9 cellular contexts compared by ENCODE assay signal in the genomic region with DNA sequence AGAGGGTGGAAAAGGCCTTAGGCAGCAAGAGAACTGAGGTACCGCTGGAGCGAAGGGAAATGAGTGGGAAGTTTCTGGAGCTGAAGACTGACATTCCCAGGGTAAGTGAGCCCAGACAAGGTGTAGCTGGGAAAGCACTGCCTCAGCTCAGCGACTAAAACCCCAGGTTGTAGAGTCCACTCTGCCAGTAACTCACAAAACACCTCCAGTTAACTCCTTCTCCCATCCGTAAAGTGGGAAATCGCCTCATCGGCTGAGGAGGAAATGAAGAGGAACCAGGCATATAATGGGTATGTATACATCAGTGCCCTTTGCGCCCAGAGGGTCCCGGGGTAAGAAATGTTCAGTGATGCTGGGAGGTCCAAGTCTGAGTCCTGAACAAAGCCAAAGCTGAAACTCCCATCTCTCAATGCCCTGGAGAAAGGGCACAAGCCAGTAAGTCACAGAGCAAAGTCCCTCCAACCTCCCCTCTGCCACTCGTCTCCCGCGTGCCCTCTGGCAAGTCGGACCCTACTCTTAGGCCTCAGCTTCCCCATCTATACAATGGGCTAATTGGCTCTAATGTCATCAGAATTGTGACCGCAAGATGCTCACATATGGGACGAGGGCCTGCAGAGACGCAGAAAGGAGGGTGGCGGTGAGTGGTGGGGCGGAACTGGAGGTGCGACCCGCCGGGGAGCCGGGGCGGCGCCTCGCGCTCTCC. TPM values are rescaled to one million over a fixed set of nuclear protein-coding genes. Genes with fewer than 3 reads are reported as not detected.
DNase-seq lines count a peak whose midpoint lies in the region; ATAC-seq, FAIRE-seq and TF ChIP-seq lines count a peak whose summit lies in the region.
"Had no signal": no experiment of that assay in that cellular context is flagged by ENCODE, and none has a peak within 500 bp of the region (broad histone marks: within the 10 kb centered on the region; RNA-seq: fewer than 3 reads in every experiment).

No MANE protein-coding gene starts in this region.

- H3K27ac ChIP-seq in CD4-positive, alpha-beta memory T cell (ENCODE audit: low read depth, low read length): peak overlapping the region; percentile 68
- H3K27ac ChIP-seq in HUES6 (ENCODE audit: low read depth, low read length): no peak overlapping the region; the same call in 1 of the 2 replicates
- H3K27ac ChIP-seq in K562 (ENCODE audit: extremely low read depth, low read depth, low read length): peak overlapping the region; percentile 93
- peak overlapping the region; percentile 98 for H3K27ac ChIP-seq in lower lobe of right lung
- H3K27ac ChIP-seq in upper lobe of right lung: peak overlapping the region; percentile 96

- DNase-seq in CD4-positive, alpha-beta memory T cell: no peak
- DNase-seq in K562 (ENCODE audit: extremely low read depth in 1 of 4, low spot score in 3 of 4) (no peak), lower lobe of right lung (no peak), upper lobe of right lung (no peak), DMS114 treated with DMSO at 0.1 percent for 48 hours (lab: John Stamatoyannopoulos, UW; ENCODE audit: unreplicated experiment) (no peak), GM19238 (ENCODE audit: insufficient read length, low spot score) (no peak), NCI-H1105 treated with DMSO at 0.1 percent for 48 hours (lab: John Stamatoyannopoulos, UW) (no peak)

- CTCF ChIA-PET in CD4-positive, alpha-beta memory T cell (lab: Charles Lee; ENCODE audit: partially characterized antibody): interaction anchor here (0.7 to 1.5 kb wide), 2 partner anchors 191 to 245 kb away, joined by 3 read pairs; no protein-coding TSS in a partner anchor
- CTCF ChIA-PET in K562 (lab: Yijun Ruan, JAX; ENCODE audit: low intra/inter-chr PET ratio): no interaction called here

- H3K4me3 ChIP-seq in CD4-positive, alpha-beta memory T cell (ENCODE audit: low read length in 2 of 2): peak overlapping the region; percentile 69 to 73
- H3K4me3 ChIP-seq in HUES6 (ENCODE audit: low read depth, low read length): peak overlapping the region; percentile 66
- H3K4me3 ChIP-seq in K562: peak overlapping the region; percentile 69
- H3K4me3 ChIP-seq in lower lobe of right lung: peak overlapping the region; percentile 61
- peak overlapping the region; percentile 77 for H3K4me3 ChIP-seq in upper lobe of right lung

- H3K79me2 ChIP-seq in K562 (ENCODE audit: control insufficient read depth, insufficient read depth, low read length): peaks cover 47% of the 10 kb centered on the region

- peak overlapping the region; percentile 89 to 96 (median 93) for H3K27ac Mint-ChIP-seq in CD4-positive, alpha-beta memory T cell

- peaks cover 22 to 51% (median 33%) of the 10 kb centered on the region in 4 donors for H3K4me1 Mint-ChIP-seq in CD4-positive, alpha-beta memory T cell

- H2AFZ ChIP-seq in K562 (ENCODE audit: low read depth, low read length): peak overlapping the region; percentile 91

- intact Hi-C loops in CD4-positive, alpha-beta memory T cell (cut with micrococcal nuclease): loop anchor here (1.0 to 5.0 kb wide), 4 partner anchors 68 to 319 kb away; a partner anchor contains a TSS
- intact Hi-C loops in K562 (cut with micrococcal nuclease): no loop called here
- intact Hi-C loops in lower lobe of right lung (cut with DNase I): no loop called here
- intact Hi-C loops in upper lobe of right lung (cut with DNase I): no loop called here

- H3K4me2 ChIP-seq in K562 (ENCODE audit: insufficient read depth, low read length): peak overlapping the region; percentile 91

- no peak for ATAC-seq in K562
- ATAC-seq in lower lobe of right lung: no peak
- no peak for ATAC-seq in upper lobe of right lung

- TSS peak; percentile 35 for BruUV-seq in K562 (replicated peaks; lab: Mats Ljungman, UMichigan)

- peaks cover 0 to 11% (median under 1%) of the 10 kb centered on the region in 8 donors for H3K9me3 Mint-ChIP-seq in CD4-positive, alpha-beta memory T cell

- H3K9ac ChIP-seq in HUES6 (ENCODE audit: low read length) (peak overlapping the region; percentile 49), K562 (ENCODE audit: insufficient read depth in 1 of 2, low read depth in 2 of 2, low read length in 2 of 2) (peak overlapping the region; percentile 71 to 94)

- FAIRE-seq in K562 (lab: Jason Lieb, UNC): no peak

- TF ChIP-seq RAD21 in K562 (CRISPR knock-in tag; conservative IDR thresholded peaks at IDR 0.05 in 1 of 2, IDR thresholded peaks at IDR 0.05 in 1 of 2): no peak

- WGBS in K562 (ENCODE audit: insufficient coverage, low coverage, missing lambda C conversion rate): 7% methylated on average over 18 of the region's 25 CpGs

- no peaks in the 10 kb centered on the region for H3K27me3 ChIP-seq in CD4-positive, alpha-beta memory T cell (ENCODE audit: insufficient read depth, low read length)
- H3K27me3 ChIP-seq in HUES6 (ENCODE audit: control insufficient read depth, insufficient read depth, low read length) (no peaks in the 10 kb centered on the region), K562 (ENCODE audit: control insufficient read depth in 2 of 2, insufficient read depth in 2 of 2, low read length in 2 of 2) (no peaks in the 10 kb centered on the region), lower lobe of right lung (ENCODE audit: low read depth) (no peaks in the 10 kb centered on the region), upper lobe of right lung (no peaks in the 10 kb centered on the region)

- H3K27me3 Mint-ChIP-seq in CD4-positive, alpha-beta memory T cell: no peaks in the 10 kb centered on the region

- H4K20me1 ChIP-seq in K562 (replicated peaks; ENCODE audit: control insufficient read depth, insufficient read depth, low read length): no peaks in the 10 kb centered on the region

- peak overlapping the region; percentile 73 to 89 (median 84) for H3K4me3 Mint-ChIP-seq in CD4-positive, alpha-beta memory T cell

- no peaks in the 10 kb centered on the region for H3K9me3 ChIP-seq in CD4-positive, alpha-beta memory T cell (ENCODE audit: control insufficient read depth in 1 of 2, low read length in 2 of 2)
- H3K9me3 ChIP-seq in HUES6 (ENCODE audit: control insufficient read depth, insufficient read depth, low read depth, low read length) (no peaks in the 10 kb centered on the region; the same call in 1 of the 2 replicates), K562 (replicated peaks; ENCODE audit: control insufficient read depth, insufficient read depth, low read depth, low read length) (peaks cover 3% of the 10 kb centered on the region; the same call in 1 of the 2 replicates), lower lobe of right lung (no peaks in the 10 kb centered on the region), upper lobe of right lung (no peaks in the 10 kb centered on the region)

- POLR2A ChIA-PET in CD4-positive, alpha-beta memory T cell (lab: Charles Lee; ENCODE audit: partially characterized antibody): interaction anchor here (0.9 to 1.5 kb wide), 10 partner anchors 30 to 255 kb away, joined by 3 to 5 read pairs (median 3); a partner anchor contains a TSS
- POLR2A ChIA-PET in K562 (lab: Yijun Ruan, JAX): interaction anchor here (0.7 to 1.1 kb wide), 3 partner anchors 10 to 115 kb away, joined by 3 to 5 read pairs (median 3); no protein-coding TSS in a partner anchor

- no peak for TF ChIP-seq POLR2A in K562 (conservative IDR thresholded peaks at IDR 0.05)

- in situ Hi-C loops in K562 (cut with MboI): no loop called here

- peaks cover 18% of the 10 kb centered on the region for H3K4me1 ChIP-seq in CD4-positive, alpha-beta memory T cell (ENCODE audit: insufficient read depth, low read length)
- peaks cover 23% of the 10 kb centered on the region for H3K4me1 ChIP-seq in HUES6 (ENCODE audit: control insufficient read depth, insufficient read depth, low read length)
- peaks cover 23 to 36% of the 10 kb centered on the region in 2 experiments for H3K4me1 ChIP-seq in K562 (replicated peaks in 1 of 2; ENCODE audit: control insufficient read depth in 2 of 2, insufficient read depth in 2 of 2, low read length in 2 of 2)
- peaks cover 34% of the 10 kb centered on the region for H3K4me1 ChIP-seq in lower lobe of right lung
- peaks cover 21% of the 10 kb centered on the region for H3K4me1 ChIP-seq in upper lobe of right lung

- H3K9me1 ChIP-seq in K562 (ENCODE audit: control insufficient read depth, insufficient read depth, low read length): no peaks in the 10 kb centered on the region

- H3K36me3 Mint-ChIP-seq in CD4-positive, alpha-beta memory T cell: peaks cover 5 to 7% of the 10 kb centered on the region in 2 donors

- no peak for TF ChIP-seq EP300 in K562 (IDR thresholded peaks at IDR 0.05; ENCODE audit: low read length)

- H3K36me3 ChIP-seq in CD4-positive, alpha-beta memory T cell (ENCODE audit: insufficient read depth, low read length): no peaks in the 10 kb centered on the region
- H3K36me3 ChIP-seq in HUES6 (ENCODE audit: control insufficient read depth, insufficient read depth, low read length): peaks cover 9% of the 10 kb centered on the region; the same call in 1 of the 2 replicates
- peaks cover 21% of the 10 kb centered on the region; the same call in 1 of the 3 replicates for H3K36me3 ChIP-seq in K562 (ENCODE audit: control insufficient read depth, insufficient read depth, low read length)
- H3K36me3 ChIP-seq in lower lobe of right lung: peaks cover 3% of the 10 kb centered on the region
- no peaks in the 10 kb centered on the region for H3K36me3 ChIP-seq in upper lobe of right lung

- TF ChIP-seq CTCF in K562 (IDR thresholded peaks at IDR 0.05 in 2 of 3, conservative IDR thresholded peaks at IDR 0.05 in 1 of 3; ENCODE audit: insufficient read depth in 2 of 3, low read depth in 1 of 3, low read length in 3 of 3) (no peak), lower lobe of right lung (IDR thresholded peaks at IDR 0.05) (no peak), upper lobe of right lung (IDR thresholded peaks at IDR 0.05) (no peak)

RNA-seq across cellular contexts. Expression of a gene that starts 0.6 kb away (rescaled TPM):
- total RNA-seq in CD4-positive, alpha-beta memory T cell: 1 to 10 TPM; 7.3 to 7.9 TPM
- under 1 TPM; 0.25 to 0.93 TPM for polyA plus RNA-seq in CD4-positive, alpha-beta memory T cell
- total RNA-seq in K562 (2011; cell fraction: chromatin; rRNA removed; ENCODE audit: low replicate concordance): 39.7 and 60.4 TPM in 2 replicates
- 29.2 and 34.2 TPM in 2 replicates for total RNA-seq in K562 (2011; cell fraction: nucleolus; rRNA removed)
- total RNA-seq in K562 (2011; cell fraction: nucleoplasm; rRNA removed): 49.8 and 67.2 TPM in 2 replicates
- total RNA-seq in K562 (2014; rRNA removed) (12.4 and 17.3 TPM in 2 replicates), K562 (2014; rRNA removed; fragmentation: Illumina TruSeq; extraction: Trizol) (6.7 and 7.1 TPM in 2 replicates), K562 (2015; rRNA removed; fragmentation: Illumina TruSeq; extraction: Trizol) (10.7 and 10.8 TPM in 2 replicates), K562 (2021) (23.9 and 29.8 TPM in 2 replicates), lower lobe of right lung (39.7 TPM), upper lobe of right lung (30.2 TPM)
- polyA plus RNA-seq in K562 (2011; rRNA removed) (11.5 and 15.1 TPM in 2 replicates), K562 (2014; fragmentation: Illumina TruSeq; extraction: Trizol) (12.8 and 17.1 TPM in 2 replicates), K562 (2014; fragmentation: Nextera tagmentation; extraction: Ambion mirVana) (under 1 TPM; 0.62 to 0.96 TPM), K562 (2014; rRNA removed) (16.4 and 18.2 TPM in 2 replicates)
- 11.9 and 17.4 TPM in 2 replicates for polyA plus RNA-seq in K562 (2011; cell fraction: cytosol; rRNA removed)
- polyA plus RNA-seq in K562 (2011; cell fraction: nucleus; rRNA removed): 21.3 and 30.6 TPM in 2 replicates
- polyA plus RNA-seq in K562 (2012): 15.8 and 22.0 TPM in 2 replicates
- 7.0 and 7.7 TPM in 2 replicates for polyA minus RNA-seq in K562 (2011; rRNA and poly(A)+ RNA removed)
- polyA minus RNA-seq in K562 (2011; cell fraction: cytosol; rRNA and poly(A)+ RNA removed): 8.0 and 9.2 TPM in 2 replicates
- 9.4 and 13.2 TPM in 2 replicates for polyA minus RNA-seq in K562 (2011; cell fraction: nucleus; rRNA and poly(A)+ RNA removed)

RNA-seq across cellular contexts. Expression of a gene that starts 42.7 kb away (rescaled TPM):
- total RNA-seq in CD4-positive, alpha-beta memory T cell: not detected
- polyA plus RNA-seq in CD4-positive, alpha-beta memory T cell: not detected
- not detected in 2 replicates for total RNA-seq in K562 (2011; cell fraction: chromatin; rRNA removed; ENCODE audit: low replicate concordance)
- total RNA-seq in K562 (2011; cell fraction: nucleolus; rRNA removed): not detected in 2 replicates
- not detected in 2 replicates for total RNA-seq in K562 (2011; cell fraction: nucleoplasm; rRNA removed)
- total RNA-seq in K562 (2014; rRNA removed): 0.18 TPM in 1 of 2 replicates, not detected in the other
- 0.15 TPM in 1 of 2 replicates, not detected in the other for total RNA-seq in K562 (2014; rRNA removed; fragmentation: Illumina TruSeq; extraction: Trizol)
- total RNA-seq in K562 (2015; rRNA removed; fragmentation: Illumina TruSeq; extraction: Trizol): not detected in 2 replicates
- total RNA-seq in K562 (2021): 0.18 and 0.51 TPM in 2 replicates
- not detected in 2 replicates for polyA plus RNA-seq in K562 (2011; rRNA removed)
- polyA plus RNA-seq in K562 (2011; cell fraction: cytosol; rRNA removed): not detected in 2 replicates
- polyA plus RNA-seq in K562 (2011; cell fraction: nucleus; rRNA removed): 0.26 TPM in 1 of 2 replicates, not detected in the other
- not detected in 2 replicates for polyA plus RNA-seq in K562 (2012)
- not detected in 2 replicates for polyA plus RNA-seq in K562 (2014; fragmentation: Illumina TruSeq; extraction: Trizol)
- not detected for polyA plus RNA-seq in K562 (2014; fragmentation: Nextera tagmentation; extraction: Ambion mirVana)
- polyA plus RNA-seq in K562 (2014; rRNA removed): not detected in 2 replicates
- not detected in 2 replicates for polyA minus RNA-seq in K562 (2011; rRNA and poly(A)+ RNA removed)
- not detected in 2 replicates for polyA minus RNA-seq in K562 (2011; cell fraction: cytosol; rRNA and poly(A)+ RNA removed)
- not detected in 2 replicates for polyA minus RNA-seq in K562 (2011; cell fraction: nucleus; rRNA and poly(A)+ RNA removed)
- 1.3 TPM for total RNA-seq in lower lobe of right lung
- total RNA-seq in upper lobe of right lung: not detected
- total RNA-seq: T-helper 1 cell treated with Interleukin-12 subunit alpha and Interleukin-12 subunit beta and Interleukin-4 antibody, amounts not matched to agents 30 ng/mL and 1 ng/mL, for 36 hours had no signal

RNA-seq across cellular contexts. Expression of a gene that starts 58.3 kb away (rescaled TPM):
- total RNA-seq in CD4-positive, alpha-beta memory T cell: 100 to 1,000 TPM; 283 to 289 TPM
- 100 to 1,000 TPM; 170 to 323 TPM for polyA plus RNA-seq in CD4-positive, alpha-beta memory T cell
- total RNA-seq in K562 (2011; cell fraction: chromatin; rRNA removed; ENCODE audit: low replicate concordance): not detected in 2 replicates
- not detected in 2 replicates for total RNA-seq in K562 (2011; cell fraction: nucleolus; rRNA removed)
- not detected in 2 replicates for total RNA-seq in K562 (2011; cell fraction: nucleoplasm; rRNA removed)
- not detected in 2 replicates for total RNA-seq in K562 (2014; rRNA removed)
- not detected in 2 replicates for total RNA-seq in K562 (2014; rRNA removed; fragmentation: Illumina TruSeq; extraction: Trizol)
- not detected in 2 replicates for total RNA-seq in K562 (2015; rRNA removed; fragmentation: Illumina TruSeq; extraction: Trizol)
- 0.35 and 0.40 TPM in 2 replicates for total RNA-seq in K562 (2021)
- not detected in 2 replicates for polyA plus RNA-seq in K562 (2011; rRNA removed)
- not detected in 2 replicates for polyA plus RNA-seq in K562 (2011; cell fraction: cytosol; rRNA removed)
- not detected in 2 replicates for polyA plus RNA-seq in K562 (2011; cell fraction: nucleus; rRNA removed)
- polyA plus RNA-seq in K562 (2012): 0.05 and 0.08 TPM in 2 replicates
- polyA plus RNA-seq in K562 (2014; fragmentation: Illumina TruSeq; extraction: Trizol): not detected in 2 replicates
- not detected for polyA plus RNA-seq in K562 (2014; fragmentation: Nextera tagmentation; extraction: Ambion mirVana)
- polyA plus RNA-seq in K562 (2014; rRNA removed): not detected in 2 replicates
- not detected in 2 replicates for polyA minus RNA-seq in K562 (2011; rRNA and poly(A)+ RNA removed)
- polyA minus RNA-seq in K562 (2011; cell fraction: cytosol; rRNA and poly(A)+ RNA removed): not detected in 2 replicates
- polyA minus RNA-seq in K562 (2011; cell fraction: nucleus; rRNA and poly(A)+ RNA removed): not detected in 2 replicates
- total RNA-seq in lower lobe of right lung: 3.5 TPM
- 2.5 TPM for total RNA-seq in upper lobe of right lung

Comparison
In these comparisons a context has a peak if more than half of its experiments do, and no peak if none do; other contexts are left out.
1. RNA of a gene that starts 58.3 kb away (total RNA-seq): 283 to 289 TPM in CD4-positive, alpha-beta memory T cell; 3.5 TPM in lower lobe of right lung (single experiment), 2.5 TPM in upper lobe of right lung (single experiment) and 0.35 to 0.40 TPM in K562; every median in the first group is over 10 times any median in the second.
2. Peak in every context shown above with its lines, with median percentiles within 50 percentile points of each other: H3K4me3 ChIP-seq.